In genomic region chr15:57762302-57762701, GRCh38 we compare ENCODE assay signal across 18 cellular contexts. TPM values are rescaled to one million over a fixed set of nuclear protein-coding genes. Genes with fewer than 3 reads are reported as not detected.
DNase-seq lines count a peak whose midpoint lies in the region; ATAC-seq, FAIRE-seq and TF ChIP-seq lines count a peak whose summit lies in the region.
"Had no signal": no experiment of that assay in that cellular context is flagged by ENCODE, and none has a peak within 500 bp of the region (broad histone marks: within the 10 kb centered on the region; RNA-seq: fewer than 3 reads in every experiment).

No MANE protein-coding gene starts in this region.

- H3K27me3 ChIP-seq in H1 (replicated peaks in 1 of 4; ENCODE audit: control insufficient read depth in 3 of 4, extremely low read depth in 1 of 4, insufficient read depth in 3 of 4, low read length in 3 of 4) (no peaks in the 10 kb centered on the region), right atrium auricular region (no peaks in the 10 kb centered on the region)
- H3K27me3 ChIP-seq: dorsolateral prefrontal cortex, esophagus muscularis mucosa, left lung had no signal

- no peak for TF ChIP-seq EP300 in H1 (IDR thresholded peaks at IDR 0.05; ENCODE audit: borderline replicate concordance in 1 of 2, low read depth in 2 of 2, low read length in 2 of 2)

- no peak overlapping the region for H2AK5ac ChIP-seq in H1 (ENCODE audit: low read depth, low read length)

- no peaks in the 10 kb centered on the region for H3K9me3 Mint-ChIP-seq in progenitor cell of endocrine pancreas (ENCODE audit: low read depth)
- no peaks in the 10 kb centered on the region for H3K9me3 Mint-ChIP-seq in activated CD8-positive, alpha-beta T cell treated with anti-CD3 and anti-CD28 coated beads, Interleukin-2, amount 10 ng/mL, durations not matched to agents 7 days and 5 days (ENCODE audit: insufficient read depth)
- H3K9me3 Mint-ChIP-seq: activated T-helper 2 cell treated with anti-CD3 and anti-CD28 coated beads, Interferon-gamma antibody, Interleukin-2, Interleukin-4, amounts not matched to agents 10 μg/mL and 5 μg/mL and 100 μg/mL, durations not matched to agents 14 hours and 24 hours and 36 hours had no signal

- no peak for ATAC-seq in activated CD8-positive, alpha-beta T cell treated with anti-CD3 and anti-CD28 coated beads, Interleukin-2, amount 10 ng/mL, durations not matched to agents 7 days and 5 days
- ATAC-seq: left lung had no signal

- H3K27ac Mint-ChIP-seq in progenitor cell of endocrine pancreas, result no peak overlapping the region
- H3K27ac Mint-ChIP-seq in activated CD8-positive, alpha-beta T cell treated with anti-CD3 and anti-CD28 coated beads, Interleukin-2, amount 10 ng/mL, durations not matched to agents 7 days and 5 days, result no peak overlapping the region
- H3K27ac Mint-ChIP-seq: activated T-helper 2 cell treated with anti-CD3 and anti-CD28 coated beads, Interferon-gamma antibody, Interleukin-2, Interleukin-4, amounts not matched to agents 10 μg/mL and 5 μg/mL and 100 μg/mL, durations not matched to agents 14 hours and 24 hours and 36 hours had no signal

- H2BK15ac ChIP-seq in H1 (ENCODE audit: low read length), result no peak overlapping the region

- CTCF ChIA-PET in H1 (lab: Charles Lee; ENCODE audit: partially characterized antibody), result interaction anchor here (0.7 to 2.7 kb wide), 18 partner anchors 9 to 189 kb away, joined by 3 to 39 read pairs (median 4); no protein-coding TSS in a partner anchor
- CTCF ChIA-PET in activated CD8-positive, alpha-beta T cell treated with anti-CD3 and anti-CD28 coated beads, Interleukin-2, amount 10 ng/mL, durations not matched to agents 7 days and 5 days (lab: Charles Lee), result interaction anchor here (1.1 to 2.2 kb wide), 2 partner anchors 12 to 98 kb away, joined by 5 to 9 read pairs; no protein-coding TSS in a partner anchor

- POLR2A ChIA-PET in H1 (lab: Charles Lee; ENCODE audit: partially characterized antibody), result no interaction called here
- POLR2A ChIA-PET in activated CD8-positive, alpha-beta T cell treated with anti-CD3 and anti-CD28 coated beads, Interleukin-2, amount 10 ng/mL, durations not matched to agents 7 days and 5 days (lab: Charles Lee), result no interaction called here

- no peaks in the 10 kb centered on the region for H4K20me1 ChIP-seq in H1 (replicated peaks in 1 of 2; ENCODE audit: control insufficient read depth in 1 of 2, insufficient read depth in 2 of 2, low read length in 2 of 2)

- H3K23me2 ChIP-seq in H1 (ENCODE audit: low read depth, low read length), result no peaks in the 10 kb centered on the region

- H2BK20ac ChIP-seq in H1 (ENCODE audit: low read length), result no peak overlapping the region

- TF ChIP-seq CTCF in GM12864 (IDR thresholded peaks at IDR 0.05; ENCODE audit: low read depth, low read length, missing control alignments) (peak; percentile 14), H1 (IDR thresholded peaks at IDR 0.05; ENCODE audit: control extremely low read depth in 1 of 3, insufficient read depth in 1 of 3, low read depth in 1 of 3, low read length in 3 of 3) (peak in 2 of 3 experiments; percentile 15 to 24; a peak in 2 of 4 replicates), progenitor cell of endocrine pancreas (IDR thresholded peaks at IDR 0.05; ENCODE audit: unreplicated experiment) (peak; percentile 17), right atrium auricular region (IDR thresholded peaks at IDR 0.05) (no peak)

- H2BK120ac ChIP-seq in H1 (replicated peaks; ENCODE audit: low read depth, low read length), result no peak overlapping the region

- DNase-seq in GM12864 (ENCODE audit: low read depth), result no peak
- peak; percentile 10 for DNase-seq in HuH-7 (ENCODE audit: low spot score)
- DNase-seq in H1 (ENCODE audit: low read depth in 1 of 2, low spot score in 2 of 2), result no peak
- no peak for DNase-seq in progenitor cell of endocrine pancreas (ENCODE audit: low spot score, unreplicated experiment)
- no peak for DNase-seq in activated gamma-delta T cell (lab: John Stamatoyannopoulos, UW)
- DNase-seq in right atrium auricular region (ENCODE audit: low spot score), result no peak
- no peak for DNase-seq in activated CD8-positive, alpha-beta T cell treated with anti-CD3 and anti-CD28 coated beads, Interleukin-2, amount 10 ng/mL, durations not matched to agents 7 days and 5 days
- no peak for DNase-seq in NCI-H1105 treated with DMSO at 0.1 percent for 48 hours (lab: John Stamatoyannopoulos, UW)
- DNase-seq: activated CD4-positive, alpha-beta T cell treated with anti-CD3 and anti-CD28 coated beads for 4 hours; dorsolateral prefrontal cortex; head of caudate nucleus; left lung; MM.1S; NCI-H187; NCI-H345; stimulated activated CD4-positive, alpha-beta T cell treated with anti-CD3 and anti-CD28 coated beads, Interleukin-12 subunit alpha, Interleukin-12 subunit beta, amount 100 ng/mL, for 4 hours had no signal

- no peak overlapping the region for H3K9ac ChIP-seq in H1 (replicated peaks in 1 of 4; ENCODE audit: extremely low read depth in 1 of 4, low read depth in 3 of 4, low read length in 3 of 4)

- H3K4me3 ChIP-seq in GM12864 (ENCODE audit: low read depth, low read length) (no peak overlapping the region), H1 (ENCODE audit: extremely low read depth in 1 of 4, insufficient read depth in 2 of 4, low read depth in 3 of 4, low read length in 4 of 4) (no peak overlapping the region), right atrium auricular region (no peak overlapping the region)
- H3K4me3 ChIP-seq: dorsolateral prefrontal cortex, esophagus muscularis mucosa, left lung had no signal

- no peak overlapping the region for H3K23ac ChIP-seq in H1 (ENCODE audit: insufficient read length)

- H3K4me2 ChIP-seq in H1 (ENCODE audit: insufficient read depth in 1 of 2, low read depth in 2 of 2, low read length in 2 of 2), result no peak overlapping the region

- H4K91ac ChIP-seq in H1 (replicated peaks; ENCODE audit: insufficient read length, low read length), result no peak overlapping the region

- no peaks in the 10 kb centered on the region for H3K27me3 Mint-ChIP-seq in progenitor cell of endocrine pancreas
- peaks cover 12% of the 10 kb centered on the region for H3K27me3 Mint-ChIP-seq in activated CD8-positive, alpha-beta T cell treated with anti-CD3 and anti-CD28 coated beads, Interleukin-2, amount 10 ng/mL, durations not matched to agents 7 days and 5 days (ENCODE audit: low read depth)

- no peak overlapping the region for H4K8ac ChIP-seq in H1 (ENCODE audit: extremely low read depth, insufficient read depth, low read length)

- no peak overlapping the region for H3K18ac ChIP-seq in H1 (ENCODE audit: extremely low read depth, low read length)

- H3K4me1 ChIP-seq in H1 (replicated peaks in 1 of 4; ENCODE audit: control insufficient read depth in 3 of 4, insufficient read depth in 4 of 4, low read length in 3 of 4), result no peaks in the 10 kb centered on the region
- H3K4me1 ChIP-seq in right atrium auricular region, result no peaks in the 10 kb centered on the region
- H3K4me1 ChIP-seq: esophagus muscularis mucosa, left lung had no signal

- H3K4me3 Mint-ChIP-seq in progenitor cell of endocrine pancreas (ENCODE audit: low read depth), result no peak overlapping the region
- H3K4me3 Mint-ChIP-seq in activated CD8-positive, alpha-beta T cell treated with anti-CD3 and anti-CD28 coated beads, Interleukin-2, amount 10 ng/mL, durations not matched to agents 7 days and 5 days, result no peak overlapping the region

- H3K79me2 ChIP-seq in H1 (ENCODE audit: control insufficient read depth in 1 of 2, insufficient read depth in 2 of 2, low read length in 2 of 2), result no peaks in the 10 kb centered on the region

- H3K56ac ChIP-seq in H1 (replicated peaks; ENCODE audit: insufficient read length, low read depth, low read length), result no peak overlapping the region

- H3K36me3 ChIP-seq in H1 (ENCODE audit: control insufficient read depth in 2 of 4, insufficient read depth in 4 of 4, low read length in 3 of 4) (no peaks in the 10 kb centered on the region), right atrium auricular region (no peaks in the 10 kb centered on the region)
- H3K36me3 ChIP-seq: esophagus muscularis mucosa, left lung had no signal

- no peak overlapping the region for H2AFZ ChIP-seq in H1 (ENCODE audit: low read length)

- TF ChIP-seq POLR2A in H1 (IDR thresholded peaks at IDR 0.05; ENCODE audit: control extremely low read depth in 1 of 2, low read depth in 2 of 2, low read length in 2 of 2), result no peak

- H2BK12ac ChIP-seq in H1 (ENCODE audit: low read depth, low read length), result no peak overlapping the region

- H3K27ac ChIP-seq in H1 (ENCODE audit: low read depth, low read length) (no peak overlapping the region), right atrium auricular region (no peak overlapping the region)
- H3K27ac ChIP-seq: dorsolateral prefrontal cortex, esophagus muscularis mucosa, left lung had no signal

- no peak for FAIRE-seq in H1 (lab: Jason Lieb, UNC)

- no peak overlapping the region for H3K14ac ChIP-seq in H1 (ENCODE audit: insufficient read length)

- H3K4ac ChIP-seq in H1 (replicated peaks; ENCODE audit: insufficient read length, low read depth, low read length), result no peak overlapping the region

- H3K79me1 ChIP-seq in H1 (ENCODE audit: low read depth, low read length), result no peaks in the 10 kb centered on the region

- H3K9me3 ChIP-seq in H1 (ENCODE audit: insufficient read depth in 2 of 2, low read depth in 1 of 2, low read length in 1 of 2) (no peaks in the 10 kb centered on the region), right atrium auricular region (no peaks in the 10 kb centered on the region)
- H3K9me3 ChIP-seq: esophagus muscularis mucosa, left lung had no signal

- H3K36me3 Mint-ChIP-seq in progenitor cell of endocrine pancreas (ENCODE audit: insufficient read depth), result no peaks in the 10 kb centered on the region
- H3K36me3 Mint-ChIP-seq in activated CD8-positive, alpha-beta T cell treated with anti-CD3 and anti-CD28 coated beads, Interleukin-2, amount 10 ng/mL, durations not matched to agents 7 days and 5 days (ENCODE audit: low read depth), result no peaks in the 10 kb centered on the region

- TF ChIP-seq RAD21 in H1 (IDR thresholded peaks at IDR 0.05 in 1 of 2, conservative IDR thresholded peaks at IDR 0.05 in 1 of 2; ENCODE audit: low read depth in 2 of 2, low read length in 2 of 2), result 0 out of 4 replicates have a peak, but pooled peaks of 1 of the 2 experiments have one; percentile 1

- H3K4me1 Mint-ChIP-seq in progenitor cell of endocrine pancreas (ENCODE audit: low read depth), result no peaks in the 10 kb centered on the region
- peaks cover 3% of the 10 kb centered on the region for H3K4me1 Mint-ChIP-seq in activated CD8-positive, alpha-beta T cell treated with anti-CD3 and anti-CD28 coated beads, Interleukin-2, amount 10 ng/mL, durations not matched to agents 7 days and 5 days (ENCODE audit: low read depth)

- no peak overlapping the region for H4K5ac ChIP-seq in H1 (ENCODE audit: insufficient read length, low read depth, low read length)

- 93% methylated on average over 4 of the region's 4 CpGs; no CpG with 5 or more reads in 1 of the 2 experiments for WGBS in H1 (ENCODE audit: extremely low coverage in 1 of 2, insufficient coverage in 1 of 2, insufficient read length in 1 of 2, insufficient replicate concordance in 2 of 2, low coverage in 1 of 2, low lambda C conversion rate in 2 of 2, missing lambda C conversion rate in 1 of 2), 2 experiments

- H2BK5ac ChIP-seq in H1 (ENCODE audit: low read depth, low read length), result no peak overlapping the region

RNA-seq across cellular contexts. Expression of gene POLR2M, which starts 55.8 kb away (rescaled TPM):
- total RNA-seq in H1 (2021; fragmentation: NEBNext Ultra II Directional; extraction: Animal tissue kit (Norgen Biotek cat#: 25700)), result 55.1 and 61.7 TPM in 2 replicates
- polyA plus RNA-seq in H1 (2011; rRNA removed), result 32.7 and 180 TPM in 2 replicates
- 156 TPM for polyA plus RNA-seq in H1 (2011; cell fraction: cytosol; rRNA removed)
- 266 TPM for polyA plus RNA-seq in H1 (2011; cell fraction: nucleus; rRNA removed)
- 33.6 to 102 TPM (median 37.0 TPM) in 4 replicates for polyA plus RNA-seq in H1 (2012, experiment 1 of 2)
- polyA plus RNA-seq in H1 (2012, experiment 2 of 2), result 4.6 TPM
- polyA plus RNA-seq in H1 (2013, experiment 1 of 2), result 117 TPM
- 128 TPM for polyA plus RNA-seq in H1 (2013, experiment 2 of 2)
- polyA minus RNA-seq in H1 (2011; rRNA and poly(A)+ RNA removed), result 78.6 and 96.7 TPM in 2 replicates
- 140 TPM for polyA minus RNA-seq in H1 (2011; cell fraction: cytosol; rRNA and poly(A)+ RNA removed)
- 74.6 TPM for polyA minus RNA-seq in H1 (2011; cell fraction: nucleus; rRNA and poly(A)+ RNA removed)
- total RNA-seq in progenitor cell of endocrine pancreas, result 57.0 and 64.3 TPM in 2 replicates
- total RNA-seq in right atrium auricular region, result 10 to 100 TPM; 68.0 to 97.5 TPM
- 10 to 100 TPM; 61.8 to 74.8 TPM for total RNA-seq in activated CD8-positive, alpha-beta T cell treated with anti-CD3 and anti-CD28 coated beads, Interleukin-2, amount 10 ng/mL, durations not matched to agents 7 days and 5 days

Comparison
In these comparisons a context has a peak if more than half of its experiments do, and no peak if none do; other contexts are left out.
1. CTCF ChIP-seq: peak in GM12864 (single experiment), H1 (2 of 3) and progenitor cell of endocrine pancreas (single experiment); none in right atrium auricular region (0 of 2).